Comparison of ENCODE assay signal across 11 cellular contexts in genomic region chr6:101395345-101395744, GRCh38. TPM values are rescaled to one million over a fixed set of nuclear protein-coding genes. Genes with fewer than 3 reads are reported as not detected.
DNase-seq lines count a peak whose midpoint lies in the region; ATAC-seq and TF ChIP-seq lines count a peak whose summit lies in the region.
"Had no signal": no experiment of that assay in that cellular context is flagged by ENCODE, and none has a peak within 500 bp of the region (broad histone marks: within the 10 kb centered on the region; RNA-seq: fewer than 3 reads in every experiment).

No MANE protein-coding gene starts in this region.

- H4K20me1 ChIP-seq in neural progenitor cell (ENCODE audit: low read depth), result peaks cover 13% of the 10 kb centered on the region

- DNase-seq in NCI-H2227 (lab: John Stamatoyannopoulos, UW; ENCODE audit: unreplicated experiment) (peak; percentile 25), NCI-H2227 treated with DMSO at 0.1 percent for 48 hours (lab: John Stamatoyannopoulos, UW) (no peak), LNCaP clone FGC (ENCODE audit: low read depth) (no peak), neural progenitor cell (ENCODE audit: low spot score) (no peak), Right ventricle myocardium inferior (ENCODE audit: missing footprints) (no peak), ovary (no peak), aorta (no peak)
- DNase-seq: mesenchymal stem cell had no signal

- H3K4me3 ChIP-seq in LNCaP clone FGC (ENCODE audit: low read depth, low read length) (no peak overlapping the region), WI38 (ENCODE audit: low read depth, low read length) (peak overlapping the region; percentile 2; the same call in 1 of the 2 replicates), neural progenitor cell (no peak overlapping the region), ovary (no peak overlapping the region), aorta (ENCODE audit: low read length in 2 of 2) (no peak overlapping the region)

- intact Hi-C loops in Right ventricle myocardium inferior (cut with DNase I), result loop anchor here (10.0 kb wide), 1 partner anchor 349 kb away; no protein-coding TSS in a partner anchor
- intact Hi-C loops in ovary (cut with DNase I), result no loop called here
- intact Hi-C loops in aorta (cut with DNase I), result no loop called here

- TF ChIP-seq POLR2A in ovary (IDR thresholded peaks at IDR 0.05), result no peak

- no peak for TF ChIP-seq EP300 in ovary (IDR thresholded peaks at IDR 0.05)

- H3K4me3 Mint-ChIP-seq in neural progenitor cell, result peak overlapping the region; percentile 39
- H3K4me3 Mint-ChIP-seq: dendritic cell treated with granulocyte-macrophage colony-stimulating factor and Interleukin-4, amounts not matched to agents 40 ng/mL and 50 ng/mL, for 4 days had no signal

- peaks cover 52% of the 10 kb centered on the region for H3K27me3 Mint-ChIP-seq in neural progenitor cell (ENCODE audit: insufficient read depth, low read depth)

- H3F3A ChIP-seq in neural progenitor cell (ENCODE audit: low read depth), result peaks cover 13% of the 10 kb centered on the region

- H3K9me3 Mint-ChIP-seq in neural progenitor cell, result no peaks in the 10 kb centered on the region
- H3K9me3 Mint-ChIP-seq: dendritic cell treated with granulocyte-macrophage colony-stimulating factor and Interleukin-4, amounts not matched to agents 40 ng/mL and 50 ng/mL, for 4 days had no signal

- H3K36me3 Mint-ChIP-seq in neural progenitor cell, result no peaks in the 10 kb centered on the region

- H3K36me3 ChIP-seq in neural progenitor cell, result no peaks in the 10 kb centered on the region
- H3K36me3 ChIP-seq in ovary, result no peaks in the 10 kb centered on the region
- no peaks in the 10 kb centered on the region for H3K36me3 ChIP-seq in aorta (ENCODE audit: control insufficient read depth in 1 of 2, insufficient read depth in 2 of 2, low read length in 1 of 2)

- H3K4me1 ChIP-seq in neural progenitor cell (peaks cover 15% of the 10 kb centered on the region), ovary (ENCODE audit: insufficient read depth) (peaks cover 8% of the 10 kb centered on the region), aorta (ENCODE audit: control insufficient read depth in 1 of 2, insufficient read depth in 2 of 2, low read length in 2 of 2) (no peaks in the 10 kb centered on the region)

- TF ChIP-seq CTCF in LNCaP clone FGC (IDR thresholded peaks at IDR 0.05; ENCODE audit: control insufficient read depth, extremely low read depth, insufficient read depth) (peak; percentile 47), WI38 (IDR thresholded peaks at IDR 0.05; ENCODE audit: low read depth, low read length) (no peak), neural progenitor cell (IDR thresholded peaks at IDR 0.05) (no peak), ovary (IDR thresholded peaks at IDR 0.05) (no peak)

- no peak overlapping the region for H3K27ac Mint-ChIP-seq in neural progenitor cell
- H3K27ac Mint-ChIP-seq: activated naive CD4-positive, alpha-beta T cell treated with anti-CD3 and anti-CD28 coated beads, Interleukin-2, amount 50 U/mL, for 72 hours; dendritic cell treated with granulocyte-macrophage colony-stimulating factor and Interleukin-4, amounts not matched to agents 40 ng/mL and 50 ng/mL, for 4 days had no signal

- H3K27ac ChIP-seq in neural progenitor cell (no peak overlapping the region), ovary (no peak overlapping the region), aorta (ENCODE audit: low read depth in 1 of 2, low read length in 2 of 2) (no peak overlapping the region)

- H3K4me2 ChIP-seq in neural progenitor cell, result no peak overlapping the region

- H3K9me3 ChIP-seq in neural progenitor cell (ENCODE audit: low read depth) (no peaks in the 10 kb centered on the region), ovary (no peaks in the 10 kb centered on the region), aorta (ENCODE audit: control insufficient read depth, low read length) (peaks cover 4% of the 10 kb centered on the region)

- H3K27me3 ChIP-seq in neural progenitor cell, result peaks cover 98% of the 10 kb centered on the region
- H3K27me3 ChIP-seq in ovary, result no peaks in the 10 kb centered on the region
- peaks cover 0 to 3% of the 10 kb centered on the region in 2 donors for H3K27me3 ChIP-seq in aorta (ENCODE audit: control insufficient read depth in 1 of 2, insufficient read depth in 2 of 2, low read length in 1 of 2)

- H2AFZ ChIP-seq in neural progenitor cell (replicated peaks), result no peak overlapping the region

- peaks cover 28% of the 10 kb centered on the region for H3K4me1 Mint-ChIP-seq in neural progenitor cell

- no peaks in the 10 kb centered on the region for H3K79me2 ChIP-seq in neural progenitor cell (ENCODE audit: low read depth)

- no peak overlapping the region for H3K9ac ChIP-seq in neural progenitor cell

- ATAC-seq in Right ventricle myocardium inferior (no peak), aorta (ENCODE audit: low FRiP score) (no peak)
- ATAC-seq: activated naive CD4-positive, alpha-beta T cell treated with anti-CD3 and anti-CD28 coated beads, Interleukin-2, amount 50 U/mL, for 72 hours had no signal

RNA-seq across cellular contexts. Expression of gene GRIK2, which starts 1.8 kb away (rescaled TPM):
- total RNA-seq in neural progenitor cell (ENCODE audit: low replicate concordance), result 0.88 and 1.5 TPM in 2 replicates
- 2.7 TPM for total RNA-seq in Right ventricle myocardium inferior
- total RNA-seq in ovary, result 1 to 10 TPM in 2 of 7 donors, under 1 TPM in 4, not detected in 1; 0.12 to 2.5 (median 0.70) TPM
- polyA plus RNA-seq in ovary, result 1 to 10 TPM in 1 of 2 donors, under 1 TPM in 1; 0.97 to 4.1 TPM
- total RNA-seq in aorta, result 1 to 10 TPM; 2.3 to 3.0 TPM
- under 1 TPM in 1 of 2 donors, not detected in 1; 0.82 TPM for polyA plus RNA-seq in aorta
- total RNA-seq: activated naive CD4-positive, alpha-beta T cell treated with anti-CD3 and anti-CD28 coated beads, Interleukin-2, amount 50 U/mL, for 72 hours had no signal
